ENCODE assay signal across 8 cellular contexts in genomic region chr2:199463708-199464613, GRCh38. TPM values are rescaled to one million over a fixed set of nuclear protein-coding genes. Genes with fewer than 3 reads are reported as not detected.
DNase-seq lines count a peak whose midpoint lies in the region; FAIRE-seq and TF ChIP-seq lines count a peak whose summit lies in the region.

No MANE protein-coding gene starts in this region.

- H4K20me1 ChIP-seq in H1 (replicated peaks in 1 of 2; ENCODE audit: control insufficient read depth in 1 of 2, insufficient read depth in 2 of 2, low read length in 2 of 2): peaks cover 4 to 5% of the 10 kb centered on the region in 2 experiments

- H3K27ac Mint-ChIP-seq in neural crest cell (ENCODE audit: unreplicated experiment): no peak overlapping the region

- H3K56ac ChIP-seq in H1 (replicated peaks; ENCODE audit: insufficient read length, low read depth, low read length): peak overlapping the region; percentile 24

- H2BK5ac ChIP-seq in H1 (ENCODE audit: low read depth, low read length): no peak overlapping the region

- TF ChIP-seq POLR2A in H1 (IDR thresholded peaks at IDR 0.05; ENCODE audit: control extremely low read depth in 1 of 2, low read depth in 2 of 2, low read length in 2 of 2): no peak

- no peaks in the 10 kb centered on the region for H3K36me3 Mint-ChIP-seq in neural crest cell (ENCODE audit: low read depth)

- H2BK15ac ChIP-seq in H1 (ENCODE audit: low read length): no peak overlapping the region

- no peak overlapping the region for H3K4ac ChIP-seq in H1 (replicated peaks; ENCODE audit: insufficient read length, low read depth, low read length)

- WGBS in H1 (ENCODE audit: extremely low coverage in 1 of 2, insufficient coverage in 1 of 2, insufficient read length in 1 of 2, insufficient replicate concordance in 2 of 2, low coverage in 1 of 2, low lambda C conversion rate in 2 of 2, missing lambda C conversion rate in 1 of 2), 2 experiments: 3% methylated on average over 42 of the region's 66 CpGs; no CpG with 5 or more reads in 1 of the 2 experiments

- H3K4me2 ChIP-seq in H1 (ENCODE audit: insufficient read depth in 1 of 2, low read depth in 2 of 2, low read length in 2 of 2): peak overlapping the region; percentile 63 to 85

- no peak overlapping the region for H3K27ac ChIP-seq in H1 (ENCODE audit: low read depth, low read length)

- no peak overlapping the region for H4K5ac ChIP-seq in H1 (ENCODE audit: insufficient read length, low read depth, low read length)

- H3K23ac ChIP-seq in H1 (ENCODE audit: insufficient read length): no peak overlapping the region

- peaks cover 95% of the 10 kb centered on the region for H3K27me3 Mint-ChIP-seq in neural crest cell (ENCODE audit: low read depth)

- TF ChIP-seq EP300 in H1 (IDR thresholded peaks at IDR 0.05; ENCODE audit: borderline replicate concordance in 1 of 2, low read depth in 2 of 2, low read length in 2 of 2): no peak

- no peaks in the 10 kb centered on the region for H3K79me1 ChIP-seq in H1 (ENCODE audit: low read depth, low read length)

- H3K4me3 ChIP-seq in BJ (ENCODE audit: low read depth, low read length) (peak overlapping the region; percentile 53), MG63 (peak overlapping the region; percentile 90), H1 (ENCODE audit: extremely low read depth in 1 of 4, insufficient read depth in 2 of 4, low read depth in 3 of 4, low read length in 4 of 4) (peak overlapping the region; percentile 32 to 65 (median 50); a peak in 7 of 8 replicates)

- no peaks in the 10 kb centered on the region for H3K9me3 Mint-ChIP-seq in neural crest cell

- H3K9me3 ChIP-seq in MG63 (no peaks in the 10 kb centered on the region), H1 (ENCODE audit: insufficient read depth in 2 of 2, low read depth in 1 of 2, low read length in 1 of 2) (no peaks in the 10 kb centered on the region)

- no peak for TF ChIP-seq RAD21 in H1 (IDR thresholded peaks at IDR 0.05 in 1 of 2, conservative IDR thresholded peaks at IDR 0.05 in 1 of 2; ENCODE audit: low read depth in 2 of 2, low read length in 2 of 2)

- peak overlapping the region; percentile 69; the same call in 1 of the 2 replicates for H4K8ac ChIP-seq in H1 (ENCODE audit: extremely low read depth, insufficient read depth, low read length)

- FAIRE-seq in H1 (lab: Jason Lieb, UNC): no peak

- H4K91ac ChIP-seq in H1 (replicated peaks; ENCODE audit: insufficient read length, low read length): no peak overlapping the region

- no peak overlapping the region for H2BK120ac ChIP-seq in H1 (replicated peaks; ENCODE audit: low read depth, low read length)

- H3K23me2 ChIP-seq in H1 (ENCODE audit: low read depth, low read length): peaks cover 33% of the 10 kb centered on the region; the same call in 1 of the 2 replicates

- H3K18ac ChIP-seq in H1 (ENCODE audit: extremely low read depth, low read length): no peak overlapping the region

- peaks cover 0 to 38% (median 15%) of the 10 kb centered on the region in 4 experiments; a peak in 6 of 7 replicates for H3K4me1 ChIP-seq in H1 (replicated peaks in 1 of 4; ENCODE audit: control insufficient read depth in 3 of 4, insufficient read depth in 4 of 4, low read length in 3 of 4)

- H2BK12ac ChIP-seq in H1 (ENCODE audit: low read depth, low read length): no peak overlapping the region

- no peak overlapping the region for H3K14ac ChIP-seq in H1 (ENCODE audit: insufficient read length)

- peak overlapping the region; percentile 27 for H3K4me3 Mint-ChIP-seq in neural crest cell

- H2AK5ac ChIP-seq in H1 (ENCODE audit: low read depth, low read length): no peak overlapping the region

- no peak overlapping the region for H2BK20ac ChIP-seq in H1 (ENCODE audit: low read length)

- peaks cover 17% of the 10 kb centered on the region for H3K4me1 Mint-ChIP-seq in neural crest cell

- POLR2A ChIA-PET in BJ (lab: Charles Lee): interaction anchor here (0.6 kb wide), 2 partner anchors 166 to 1149 kb away, joined by 4 to 5 read pairs; no protein-coding TSS in a partner anchor
- POLR2A ChIA-PET in H1 (lab: Charles Lee; ENCODE audit: partially characterized antibody): interaction anchor here (1.2 kb wide), 1 partner anchor 9 kb away, joined by 5 read pairs; no protein-coding TSS in a partner anchor

- H3K79me2 ChIP-seq in H1 (ENCODE audit: control insufficient read depth in 1 of 2, insufficient read depth in 2 of 2, low read length in 2 of 2): no peaks in the 10 kb centered on the region

- no peaks in the 10 kb centered on the region for H3K36me3 ChIP-seq in BJ (ENCODE audit: control insufficient read depth, insufficient read depth, low read length)
- no peaks in the 10 kb centered on the region for H3K36me3 ChIP-seq in MG63
- peaks cover 0 to 5% (median 0%) of the 10 kb centered on the region in 4 experiments; a peak in 1 of 8 replicates for H3K36me3 ChIP-seq in H1 (ENCODE audit: control insufficient read depth in 2 of 4, insufficient read depth in 4 of 4, low read length in 3 of 4)

- H3K27me3 ChIP-seq in BJ (ENCODE audit: control insufficient read depth, insufficient read depth, low read length) (peaks cover 51% of the 10 kb centered on the region), MG63 (no peaks in the 10 kb centered on the region), H1 (replicated peaks in 1 of 4; ENCODE audit: control insufficient read depth in 3 of 4, extremely low read depth in 1 of 4, insufficient read depth in 3 of 4, low read length in 3 of 4) (peaks cover 56 to 91% (median 76%) of the 10 kb centered on the region in 4 experiments)

- DNase-seq in BJ (ENCODE audit: low read depth): no peak
- no peak for DNase-seq in MG63
- DNase-seq in H1 (ENCODE audit: low read depth in 1 of 2, low spot score in 2 of 2): peak in 1 of 2 experiments; percentile 66
- DNase-seq in neural crest cell (ENCODE audit: low read depth, low spot score): no peak
- DNase-seq in hypothalamus (lab: John Stamatoyannopoulos, UW): no peak
- no peak for DNase-seq in kidney glomerular epithelial cell (lab: John Stamatoyannopoulos, UW)
- no peak for DNase-seq in NK-92 (lab: John Stamatoyannopoulos, UW; ENCODE audit: unreplicated experiment)
- DNase-seq in NCI-H2081 treated with DMSO at 0.1 percent for 48 hours (lab: John Stamatoyannopoulos, UW): no peak

- no peak overlapping the region for H2AFZ ChIP-seq in H1 (ENCODE audit: low read length)

- TF ChIP-seq CTCF in BJ (IDR thresholded peaks at IDR 0.05; ENCODE audit: insufficient read depth, low read depth, low read length): no peak
- no peak for TF ChIP-seq CTCF in H1 (IDR thresholded peaks at IDR 0.05; ENCODE audit: control extremely low read depth in 1 of 3, insufficient read depth in 1 of 3, low read depth in 1 of 3, low read length in 3 of 3)
- TF ChIP-seq CTCF in neural crest cell (conservative IDR thresholded peaks at IDR 0.05): peak; percentile 19

- CTCF ChIA-PET in BJ (lab: Yijun Ruan, JAX) (interaction anchor here (0.8 to 2.2 kb wide), 16 partner anchors 8 to 1089 kb away, joined by 3 to 11 read pairs (median 3); no protein-coding TSS in a partner anchor), H1 (lab: Charles Lee; ENCODE audit: partially characterized antibody) (interaction anchor here (0.6 to 12.1 kb wide), 13 partner anchors 8 to 1150 kb away, joined by 3 to 298 read pairs (median 3); no protein-coding TSS in a partner anchor)

- no peak overlapping the region for H3K9ac ChIP-seq in H1 (replicated peaks in 1 of 4; ENCODE audit: extremely low read depth in 1 of 4, low read depth in 3 of 4, low read length in 3 of 4)

TF ChIP-seq in H1, 55 proteins besides CTCF, POLR2A, EP300 and RAD21:
- TF ChIP-seq TEAD4 (IDR thresholded peaks at IDR 0.05; ENCODE audit: low read depth, low read length) (no peak), FOSL1 (IDR thresholded peaks at IDR 0.05; ENCODE audit: insufficient read depth, low read depth, low read length) (no peak), KDM5A (IDR thresholded peaks at IDR 0.05; ENCODE audit: low read length) (no peak), CTBP2 (IDR thresholded peaks at IDR 0.05; ENCODE audit: borderline replicate concordance, insufficient read depth, insufficient read length, low read length) (peak; percentile 84), SAP30 (IDR thresholded peaks at IDR 0.05; ENCODE audit: insufficient read depth, insufficient replicate concordance, low read length) (no peak), RBBP5 (IDR thresholded peaks at IDR 0.05; ENCODE audit: borderline replicate concordance, low read depth, low read length) (no peak), PHF8 (conservative IDR thresholded peaks at IDR 0.05; ENCODE audit: low read depth, low read length) (no peak), KDM4A (IDR thresholded peaks at IDR 0.05; ENCODE audit: low read depth, low read length, severe bottlenecking) (peak; percentile 18), SRF (IDR thresholded peaks at IDR 0.05; ENCODE audit: low read depth, low read length) (no peak), GABPA (IDR thresholded peaks at IDR 0.05; ENCODE audit: borderline replicate concordance, insufficient read depth, low read length) (no peak), CHD2 (IDR thresholded peaks at IDR 0.05; ENCODE audit: low read length) (no peak), TCF12 (IDR thresholded peaks at IDR 0.05; ENCODE audit: low read depth, low read length) (no peak), RNF2 (IDR thresholded peaks at IDR 0.05; ENCODE audit: borderline replicate concordance, low read depth, low read length, missing control alignments, poor library complexity, severe bottlenecking) (no peak), CEBPB (IDR thresholded peaks at IDR 0.05; ENCODE audit: low read depth, low read length) (no peak), HDAC2 (IDR thresholded peaks at IDR 0.05; ENCODE audit: borderline replicate concordance in 1 of 2, low read depth in 2 of 2, low read length in 2 of 2) (no peak), BACH1 (IDR thresholded peaks at IDR 0.05; ENCODE audit: low read length) (peak; percentile 18; the same call in 1 of the 2 replicates)

RNA-seq across cellular contexts. Expression of gene SATB2, which starts 6.2 kb away (rescaled TPM):
- polyA plus RNA-seq in BJ (2011; rRNA removed) (2.7 and 4.8 TPM in 2 replicates), H1 (2011; rRNA removed) (1.3 and 1.4 TPM in 2 replicates)
- 8.9 and 17.3 TPM in 2 replicates for polyA minus RNA-seq in BJ (2011; rRNA and poly(A)+ RNA removed)
- 3.4 and 5.1 TPM in 2 replicates for total RNA-seq in MG63 (2014; rRNA removed; shearing (Covaris generic); ENCODE audit: low replicate concordance)
- total RNA-seq in H1 (2021; fragmentation: NEBNext Ultra II Directional; extraction: Animal tissue kit (Norgen Biotek cat#: 25700)): 5.1 and 5.7 TPM in 2 replicates
- polyA plus RNA-seq in H1 (2011; cell fraction: cytosol; rRNA removed): 1.6 TPM
- 4.4 TPM for polyA plus RNA-seq in H1 (2011; cell fraction: nucleus; rRNA removed)
- 1.4 to 3.3 TPM (median 2.1 TPM) in 4 replicates for polyA plus RNA-seq in H1 (2012, experiment 1 of 2)
- polyA plus RNA-seq in H1 (2012, experiment 2 of 2): 0.41 TPM
- 2.7 TPM for polyA plus RNA-seq in H1 (2013, experiment 1 of 2)
- 2.7 TPM for polyA plus RNA-seq in H1 (2013, experiment 2 of 2)
- polyA minus RNA-seq in H1 (2011; rRNA and poly(A)+ RNA removed): 4.3 and 6.1 TPM in 2 replicates
- polyA minus RNA-seq in H1 (2011; cell fraction: cytosol; rRNA and poly(A)+ RNA removed): 2.6 TPM
- 12.3 TPM for polyA minus RNA-seq in H1 (2011; cell fraction: nucleus; rRNA and poly(A)+ RNA removed)
- total RNA-seq in neural crest cell: 9.2 and 10.1 TPM in 2 replicates
